In genomic region chr12:120540445-120540844, GRCh38 we compare ENCODE assay signal across 9 cellular contexts. TPM values are rescaled to one million over a fixed set of nuclear protein-coding genes. Genes with fewer than 3 reads are reported as not detected.
A peak's percentile ranks its signal among the peaks of the same experiment; 100 is the strongest.
DNase-seq lines count a peak whose midpoint lies in the region; ATAC-seq and TF ChIP-seq lines count a peak whose summit lies in the region.
"Had no signal": no experiment of that assay in that cellular context is flagged by ENCODE, and none has a peak within 500 bp of the region (broad histone marks: within the 10 kb centered on the region; RNA-seq: fewer than 3 reads in every experiment).

No MANE protein-coding gene starts in this region.

- H3K9me3 ChIP-seq in adrenal gland (replicated peaks in 1 of 3) (no peaks in the 10 kb centered on the region), right lobe of liver (no peaks in the 10 kb centered on the region), transverse colon (no peaks in the 10 kb centered on the region)

- ATAC-seq in activated T-cell treated with anti-CD3 and anti-CD28 coated beads, Interleukin-2, amount 50 U/mL, for 72 hours (replicated peaks in 1 of 2) = peak in 1 of 2 donors; percentile 42
- ATAC-seq in right lobe of liver (peak in 2 of 4 donors; percentile 5 to 35), GM19035 (IDR thresholded peaks at IDR 0.05; ENCODE audit: unreplicated experiment) (no peak)

- peak overlapping the region; percentile 94 for H3K27ac Mint-ChIP-seq in activated T-cell treated with anti-CD3 and anti-CD28 coated beads, Interleukin-2, amount 50 U/mL, for 72 hours

- peak overlapping the region; percentile 53 to 97 (median 74) for H3K27ac ChIP-seq in adrenal gland
- peak overlapping the region; percentile 23 to 93 (median 46) for H3K27ac ChIP-seq in right lobe of liver
- H3K27ac ChIP-seq in transverse colon = peak overlapping the region in 3 of 4 donors; percentile 95 to 99 (median 97)

- 4 to 16% (median 6%) methylated on average over 3 of the region's 3 CpGs for WGBS in adrenal gland, 4 donors
- 7% methylated on average over 3 of the region's 3 CpGs for WGBS in right lobe of liver (ENCODE audit: insufficient coverage, low coverage, low lambda C conversion rate, missing lambda C conversion rate)
- WGBS in transverse colon (ENCODE audit: low coverage in 1 of 2), 2 donors = 35 to 38% methylated on average over 3 of the region's 3 CpGs

- no peak for DNase-seq in activated T-cell treated with anti-CD3 and anti-CD28 coated beads, Interleukin-2, amount 50 U/mL, for 72 hours
- DNase-seq in activated T-cell treated with anti-CD3 and anti-CD28 coated beads, Interleukin-2, amount 50 U/mL, for 1 hour = no peak
- no peak for DNase-seq in adrenal gland
- no peak for DNase-seq in right lobe of liver
- no peak for DNase-seq in transverse colon
- no peak for DNase-seq in activated CD4-positive, CD25-positive, alpha-beta regulatory T cell (lab: John Stamatoyannopoulos, UW)
- DNase-seq in NCI-H2029 (lab: John Stamatoyannopoulos, UW) = no peak
- DNase-seq: NCI-H1694 had no signal

- no peaks in the 10 kb centered on the region for H3K27me3 Mint-ChIP-seq in activated T-cell treated with anti-CD3 and anti-CD28 coated beads, Interleukin-2, amount 50 U/mL, for 72 hours (ENCODE audit: low read depth)

- TF ChIP-seq POLR2A in adrenal gland (IDR thresholded peaks at IDR 0.05) (peak in 1 of 2 donors; percentile 38), right lobe of liver (IDR thresholded peaks at IDR 0.05) (no peak), transverse colon (IDR thresholded peaks at IDR 0.05) (no peak)

- H3K4me3 Mint-ChIP-seq in activated T-cell treated with anti-CD3 and anti-CD28 coated beads, Interleukin-2, amount 50 U/mL, for 72 hours = peak overlapping the region; percentile 4 to 80

- no peak overlapping the region for H3K4me3 ChIP-seq in adrenal gland
- no peak overlapping the region for H3K4me3 ChIP-seq in right lobe of liver
- H3K4me3 ChIP-seq in transverse colon = no peak overlapping the region

- H3K9me3 Mint-ChIP-seq in activated T-cell treated with anti-CD3 and anti-CD28 coated beads, Interleukin-2, amount 50 U/mL, for 72 hours = no peaks in the 10 kb centered on the region

- TF ChIP-seq EP300 in transverse colon (IDR thresholded peaks at IDR 0.05; ENCODE audit: low read depth) = no peak

- H3K27me3 ChIP-seq in adrenal gland = no peaks in the 10 kb centered on the region
- H3K27me3 ChIP-seq in right lobe of liver = no peaks in the 10 kb centered on the region
- no peaks in the 10 kb centered on the region for H3K27me3 ChIP-seq in transverse colon

- H3K4me1 ChIP-seq in adrenal gland (replicated peaks in 1 of 2) (peaks cover 82 to 92% of the 10 kb centered on the region in 2 donors), right lobe of liver (peaks cover under 1 to 69% (median 32%) of the 10 kb centered on the region in 4 donors), transverse colon (peaks cover 27 to 96% (median 75%) of the 10 kb centered on the region in 4 donors)

- in situ Hi-C loops in transverse colon (cut with MboI; ENCODE audit: low pct_ligation_motif_present in 1 of 4, low pct_unique_long_range_greater_than_20kb in 1 of 4, low sequenced_read_pairs in 3 of 4) = no loop called here

- H3K36me3 ChIP-seq in adrenal gland (replicated peaks in 1 of 2) (peaks cover 0 to 6% of the 10 kb centered on the region in 2 donors), right lobe of liver (no peaks in the 10 kb centered on the region), transverse colon (peaks cover 0 to 4% (median 1%) of the 10 kb centered on the region in 4 donors)

- peaks cover 6 to 18% of the 10 kb centered on the region in 2 donors for H3K36me3 Mint-ChIP-seq in activated T-cell treated with anti-CD3 and anti-CD28 coated beads, Interleukin-2, amount 50 U/mL, for 72 hours (ENCODE audit: insufficient read depth in 2 of 2)

- intact Hi-C loops in adrenal gland (cut with DNase I) (no loop called here), right lobe of liver (cut with DNase I) (no loop called here), transverse colon (cut with DNase I; ENCODE audit: low total_unique reads) (no loop called here)

- TF ChIP-seq CTCF in adrenal gland (IDR thresholded peaks at IDR 0.05) (no peak), right lobe of liver (IDR thresholded peaks at IDR 0.05) (no peak), transverse colon (IDR thresholded peaks at IDR 0.05) (no peak)

- H3K4me1 Mint-ChIP-seq in activated T-cell treated with anti-CD3 and anti-CD28 coated beads, Interleukin-2, amount 50 U/mL, for 72 hours (ENCODE audit: low read depth) = peaks cover 67% of the 10 kb centered on the region

RNA-seq across cellular contexts. Expression of gene RNF10, which starts 6.3 kb away (rescaled TPM):
- total RNA-seq in activated T-cell treated with anti-CD3 and anti-CD28 coated beads, Interleukin-2, amount 50 U/mL, for 72 hours = 100 to 1,000 TPM; 198 to 200 TPM
- total RNA-seq in adrenal gland (100 to 1,000 TPM; 113 to 366 (median 257) TPM), right lobe of liver (100 to 1,000 TPM in 2 of 6 experiments, 10 to 100 TPM in 4; 70.8 to 111 (median 90.2) TPM), transverse colon (100 to 1,000 TPM; 204 to 317 (median 213) TPM)
- 100 to 1,000 TPM; 194 to 741 (median 572) TPM for polyA plus RNA-seq in adrenal gland

RNA-seq across cellular contexts. Expression of gene COQ5, which starts 11.5 kb away (rescaled TPM):
- total RNA-seq in activated T-cell treated with anti-CD3 and anti-CD28 coated beads, Interleukin-2, amount 50 U/mL, for 72 hours = 10 to 100 TPM; 28.9 to 36.7 TPM
- 10 to 100 TPM; 24.9 to 54.0 (median 34.7) TPM for total RNA-seq in adrenal gland
- 10 to 100 TPM; 31.9 to 46.6 (median 34.2) TPM for polyA plus RNA-seq in adrenal gland
- 10 to 100 TPM; 21.6 to 37.9 (median 31.0) TPM for total RNA-seq in right lobe of liver
- total RNA-seq in transverse colon = 10 to 100 TPM; 20.9 to 34.9 (median 31.9) TPM

RNA-seq across cellular contexts. Expression of gene POP5, which starts 40.8 kb away (rescaled TPM):
- 10 to 100 TPM; 37.4 to 40.8 TPM for total RNA-seq in activated T-cell treated with anti-CD3 and anti-CD28 coated beads, Interleukin-2, amount 50 U/mL, for 72 hours
- 10 to 100 TPM; 31.4 to 92.4 (median 62.4) TPM for total RNA-seq in adrenal gland
- polyA plus RNA-seq in adrenal gland = 100 to 1,000 TPM in 2 of 3 donors, 10 to 100 TPM in 1; 69.0 to 158 (median 116) TPM
- total RNA-seq in right lobe of liver = 10 to 100 TPM; 14.2 to 29.2 (median 23.0) TPM
- total RNA-seq in transverse colon = 10 to 100 TPM in 3 of 4 donors, not detected in 1; 31.5 to 56.5 (median 43.7) TPM

RNA-seq across cellular contexts. Expression of gene DYNLL1, which starts 44.5 kb away (rescaled TPM):
- 100 to 1,000 TPM; 115 to 119 TPM for total RNA-seq in activated T-cell treated with anti-CD3 and anti-CD28 coated beads, Interleukin-2, amount 50 U/mL, for 72 hours
- total RNA-seq in adrenal gland = 100 to 1,000 TPM; 168 to 463 (median 296) TPM
- polyA plus RNA-seq in adrenal gland = 100 to 1,000 TPM; 301 to 378 (median 335) TPM
- 100 to 1,000 TPM in 5 of 6 experiments, 10 to 100 TPM in 1; 85.0 to 189 (median 164) TPM for total RNA-seq in right lobe of liver
- 100 to 1,000 TPM in 3 of 4 donors, 10 to 100 TPM in 1; 60.5 to 291 (median 190) TPM for total RNA-seq in transverse colon

Comparison
In these comparisons a context has a peak if more than half of its experiments do, and no peak if none do; other contexts are left out.
1. H3K27ac ChIP-seq: peak in every context shown above with its lines; median percentile 97 in transverse colon; 74 in adrenal gland; 46 in right lobe of liver.